ENCODE assay signal across 18 cellular contexts in the genomic region with DNA sequence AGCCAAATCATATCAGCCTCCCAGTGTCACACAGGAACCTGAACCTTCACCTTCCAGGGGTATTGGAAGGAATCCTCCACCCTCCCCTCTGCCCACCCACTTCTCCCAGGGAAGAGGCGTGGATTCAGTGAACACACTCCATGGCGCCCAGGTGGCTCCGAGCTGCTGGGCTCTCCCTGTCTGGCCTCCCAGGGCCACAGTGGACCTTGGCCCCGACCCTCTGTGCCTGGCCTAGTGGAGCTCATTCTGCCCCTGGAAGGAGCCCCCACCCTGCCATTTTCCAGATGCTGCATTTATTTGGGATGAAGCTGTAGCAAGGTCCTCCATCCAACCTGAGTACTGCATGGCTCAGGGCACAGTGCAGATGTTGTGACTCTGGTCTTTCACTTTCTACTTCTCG.
DNase-seq lines count a peak whose midpoint lies in the region; ATAC-seq and TF ChIP-seq lines count a peak whose summit lies in the region.
"Had no signal": no experiment of that assay in that cellular context is flagged by ENCODE, and none has a peak within 500 bp of the region (broad histone marks: within the 10 kb centered on the region; RNA-seq: fewer than 3 reads in every experiment).

No MANE protein-coding gene starts in this region.

- H3K4me3 ChIP-seq in Karpas-422 (ENCODE audit: low read length) (no peak overlapping the region), MG63 (no peak overlapping the region), tibial nerve (no peak overlapping the region)
- H3K4me3 ChIP-seq: GM12878 had no signal

- no peaks in the 10 kb centered on the region for H3K27me3 ChIP-seq in Karpas-422 (ENCODE audit: low read length)
- peaks cover 4% of the 10 kb centered on the region; the same call in 1 of the 2 replicates for H3K27me3 ChIP-seq in MG63
- H3K27me3 ChIP-seq in tibial nerve = peaks cover 0 to 7% of the 10 kb centered on the region in 2 donors

- no peak overlapping the region for H3K9ac ChIP-seq in Karpas-422 (ENCODE audit: low read length)
- H3K9ac ChIP-seq: BLaER1 treated with 17β-estradiol and CSF1 and Interleukin-3, amounts not matched to agents 10 nM and 100 nM had no signal

- no peak for TF ChIP-seq CTCF in type B pancreatic cell (conservative IDR thresholded peaks at IDR 0.05)
- no peak for TF ChIP-seq CTCF in tibial nerve (IDR thresholded peaks at IDR 0.05)

- H3K9me3 ChIP-seq in Karpas-422 (ENCODE audit: low read length) = no peaks in the 10 kb centered on the region
- H3K9me3 ChIP-seq in MG63 = no peaks in the 10 kb centered on the region
- H3K9me3 ChIP-seq in tibial nerve = no peaks in the 10 kb centered on the region

- no peaks in the 10 kb centered on the region for H3K9me3 Mint-ChIP-seq in activated CD8-positive, alpha-beta memory T cell treated with anti-CD3 and anti-CD28 coated beads, Interleukin-2, amount 10 ng/mL, durations not matched to agents 7 days and 5 days (ENCODE audit: low read depth)
- H3K9me3 Mint-ChIP-seq in type B pancreatic cell = no peaks in the 10 kb centered on the region

- TF ChIP-seq EP300 in tibial nerve (IDR thresholded peaks at IDR 0.05) = no peak

- no peaks in the 10 kb centered on the region for H3K9me2 ChIP-seq in Karpas-422 (replicated peaks; ENCODE audit: insufficient read depth, low read length)

- peaks cover 10% of the 10 kb centered on the region for H3K36me3 Mint-ChIP-seq in activated CD8-positive, alpha-beta memory T cell treated with anti-CD3 and anti-CD28 coated beads, Interleukin-2, amount 10 ng/mL, durations not matched to agents 7 days and 5 days
- no peaks in the 10 kb centered on the region for H3K36me3 Mint-ChIP-seq in type B pancreatic cell
- H3K36me3 Mint-ChIP-seq: CD8-positive, alpha-beta T cell had no signal

- H3K79me2 ChIP-seq in Karpas-422 (ENCODE audit: low read length) = no peaks in the 10 kb centered on the region

- no peak overlapping the region for H3K4me3 Mint-ChIP-seq in activated CD8-positive, alpha-beta memory T cell treated with anti-CD3 and anti-CD28 coated beads, Interleukin-2, amount 10 ng/mL, durations not matched to agents 7 days and 5 days
- H3K4me3 Mint-ChIP-seq in type B pancreatic cell = no peak overlapping the region
- H3K4me3 Mint-ChIP-seq: CD8-positive, alpha-beta T cell had no signal

- peak; percentile 21 for DNase-seq in activated CD8-positive, alpha-beta memory T cell treated with anti-CD3 and anti-CD28 coated beads, Interleukin-2, amount 10 ng/mL, durations not matched to agents 7 days and 5 days
- DNase-seq in activated CD8-positive, alpha-beta memory T cell treated with anti-CD3 and anti-CD28 coated beads, Interleukin-2, amount 50 U/mL, for 48 hours = no peak
- DNase-seq in Karpas-422 = no peak
- DNase-seq in mesenteric fat pad (ENCODE audit: low spot score) = peak; percentile 76
- peak; percentile 40 for DNase-seq in type B pancreatic cell (ENCODE audit: extremely low spot score, unreplicated experiment)
- no peak for DNase-seq in MG63
- no peak for DNase-seq in tibial nerve (ENCODE audit: low spot score in 2 of 2)
- DNase-seq: 8988T, Calu3, DMS79 treated with DMSO at 0.1 percent for 48 hours, EL, GOT3, H7, IMR-90 had no signal

- no peaks in the 10 kb centered on the region for H4K20me1 ChIP-seq in Karpas-422 (ENCODE audit: insufficient read depth, low read depth, low read length)

- H3K36me3 ChIP-seq in Karpas-422 (ENCODE audit: insufficient read depth, low read length) = no peaks in the 10 kb centered on the region
- no peaks in the 10 kb centered on the region for H3K36me3 ChIP-seq in MG63
- no peaks in the 10 kb centered on the region for H3K36me3 ChIP-seq in tibial nerve
- H3K36me3 ChIP-seq: BLaER1 treated with 17β-estradiol and CSF1 and Interleukin-3, amounts not matched to agents 10 nM and 100 nM had no signal

- CTCF ChIA-PET in activated CD8-positive, alpha-beta memory T cell treated with anti-CD3 and anti-CD28 coated beads, Interleukin-2, amount 10 ng/mL, durations not matched to agents 7 days and 5 days (lab: Charles Lee) = no interaction called here

- TF ChIP-seq POLR2A in tibial nerve (IDR thresholded peaks at IDR 0.05) = no peak

- H3K27me3 Mint-ChIP-seq in activated CD8-positive, alpha-beta memory T cell treated with anti-CD3 and anti-CD28 coated beads, Interleukin-2, amount 10 ng/mL, durations not matched to agents 7 days and 5 days = peaks cover 28% of the 10 kb centered on the region
- H3K27me3 Mint-ChIP-seq in type B pancreatic cell = peaks cover 39% of the 10 kb centered on the region

- no peak for ATAC-seq in activated CD8-positive, alpha-beta memory T cell treated with anti-CD3 and anti-CD28 coated beads, Interleukin-2, amount 10 ng/mL, durations not matched to agents 7 days and 5 days
- no peak for ATAC-seq in HG02970 (IDR thresholded peaks at IDR 0.05; ENCODE audit: low FRiP score, unreplicated experiment)
- ATAC-seq: CD8-positive, alpha-beta T cell; GM12878 had no signal

- H2AFZ ChIP-seq in Karpas-422 (ENCODE audit: low read length) = no peak overlapping the region

- H3K27ac Mint-ChIP-seq in activated CD8-positive, alpha-beta memory T cell treated with anti-CD3 and anti-CD28 coated beads, Interleukin-2, amount 10 ng/mL, durations not matched to agents 7 days and 5 days = no peak overlapping the region
- no peak overlapping the region for H3K27ac Mint-ChIP-seq in type B pancreatic cell
- H3K27ac Mint-ChIP-seq: CD8-positive, alpha-beta T cell had no signal

- H3K4me1 ChIP-seq in Karpas-422 (ENCODE audit: low read length) (peaks cover 74% of the 10 kb centered on the region), tibial nerve (no peaks in the 10 kb centered on the region)

- no peak overlapping the region for H3K4me2 ChIP-seq in Karpas-422 (ENCODE audit: low read depth, low read length, poor library complexity, severe bottlenecking)

- 86 to 89% methylated on average over 5 of the region's 5 CpGs for WGBS in tibial nerve, 2 donors

- H3K4me1 Mint-ChIP-seq in activated CD8-positive, alpha-beta memory T cell treated with anti-CD3 and anti-CD28 coated beads, Interleukin-2, amount 10 ng/mL, durations not matched to agents 7 days and 5 days = peaks cover 26% of the 10 kb centered on the region
- H3K4me1 Mint-ChIP-seq in type B pancreatic cell (ENCODE audit: unreplicated experiment) = no peaks in the 10 kb centered on the region

- H3K27ac ChIP-seq in Karpas-422 (ENCODE audit: low read length) = peak overlapping the region; percentile 4; the same call in 1 of the 2 replicates
- H3K27ac ChIP-seq in tibial nerve = no peak overlapping the region

Comparison
In these comparisons a context has a peak if more than half of its experiments do, and no peak if none do; other contexts are left out.
1. DNase-seq: peak in activated CD8-positive, alpha-beta memory T cell treated with anti-CD3 and anti-CD28 coated beads, Interleukin-2, amount 10 ng/mL, durations not matched to agents 7 days and 5 days (single experiment), mesenteric fat pad (single experiment) and type B pancreatic cell (single experiment); none in activated CD8-positive, alpha-beta memory T cell treated with anti-CD3 and anti-CD28 coated beads, Interleukin-2, amount 50 U/mL, for 48 hours (single experiment), Karpas-422 (single experiment), MG63 (single experiment) and tibial nerve (0 of 2).